In the genomic region with DNA sequence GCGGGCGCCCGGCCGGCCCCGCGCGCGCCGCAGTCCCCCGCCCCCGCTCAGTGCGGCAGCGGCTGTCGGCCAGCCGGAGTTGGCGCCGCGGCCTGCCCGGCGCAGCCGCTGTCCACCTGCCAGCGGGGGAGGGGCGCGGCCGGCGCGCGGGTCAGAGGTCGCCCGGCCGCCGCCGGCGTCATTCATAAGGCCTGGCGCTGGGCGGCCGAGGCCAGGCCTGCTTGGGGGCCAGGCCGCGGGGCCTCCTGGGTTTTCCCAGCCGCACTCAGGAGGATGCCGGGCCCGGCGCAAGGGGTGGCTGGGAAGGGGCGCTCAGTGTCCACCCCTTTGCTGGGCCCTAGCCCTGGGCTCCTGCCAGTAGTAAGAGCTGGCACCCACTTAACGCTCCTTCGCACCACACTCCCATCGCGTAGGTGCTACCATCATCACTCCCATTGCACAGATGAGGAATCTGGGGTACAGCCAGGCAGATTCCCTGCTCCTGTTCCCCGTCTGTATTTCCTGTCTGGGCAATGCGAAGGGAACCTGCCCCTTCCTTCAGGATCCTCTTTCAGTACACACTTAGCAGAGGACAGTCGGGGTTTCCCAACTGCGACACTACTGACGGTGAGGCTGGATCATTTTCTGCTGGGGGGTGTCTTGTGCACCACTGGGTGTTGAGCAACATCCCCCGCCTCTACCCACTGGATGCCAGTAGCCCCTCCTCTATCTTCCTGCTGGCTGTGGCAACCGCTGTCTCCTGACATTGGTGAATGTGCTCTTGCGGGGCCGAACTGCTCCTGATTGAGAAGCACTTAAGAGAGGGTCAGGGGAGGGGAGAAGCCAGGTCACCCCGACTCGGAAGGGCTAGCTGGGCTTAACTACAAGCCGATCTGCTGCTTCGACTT, we compare ENCODE assay signal across 8 cellular contexts.
DNase-seq lines count a peak whose midpoint lies in the region; ATAC-seq lines count a peak whose summit lies in the region.

No MANE protein-coding gene starts in this region.

- DNase-seq in NCI-H1417 (lab: John Stamatoyannopoulos, UW) (peak in 2 of 3 experiments; percentile 85 to 88), NCI-H1417 treated with DMSO at 0.1 percent for 48 hours (lab: John Stamatoyannopoulos, UW) (no peak), OCI-M2 (lab: John Stamatoyannopoulos, UW; ENCODE audit: unreplicated experiment) (peak; percentile 33), globus pallidus (ENCODE audit: low spot score) (peak; percentile 83), NCI-H2081 treated with DMSO at 0.1 percent for 48 hours (lab: John Stamatoyannopoulos, UW) (no peak)
- DNase-seq in activated naive CD4-positive, alpha-beta T cell treated with anti-CD3 and anti-CD28 coated beads, Interleukin-2, amount 50 U/mL, for 16 hours: peak; percentile 42

- no peaks in the 10 kb centered on the region for H3K9me3 ChIP-seq in neuron (ENCODE audit: low read length)

- peak; percentile 14 for ATAC-seq in HG03060 (IDR thresholded peaks at IDR 0.05; ENCODE audit: low read depth, unreplicated experiment)

- H2AFZ ChIP-seq in neuron (ENCODE audit: low read depth, low read length): no peak overlapping the region

- H3K36me3 ChIP-seq in neuron (ENCODE audit: insufficient read depth, low read length): peaks cover 8% of the 10 kb centered on the region

- H3K4me3 ChIP-seq in neuron (ENCODE audit: low read length): peak overlapping the region; percentile 49

- no peaks in the 10 kb centered on the region for H3K27me3 ChIP-seq in neuron (ENCODE audit: insufficient read depth, low read length)

- H3K4me1 ChIP-seq in neuron (ENCODE audit: insufficient read depth, low read length): peaks cover 30% of the 10 kb centered on the region

Comparison
In these comparisons a context has a peak if more than half of its experiments do, and no peak if none do; other contexts are left out.
1. DNase-seq: peak in NCI-H1417 (2 of 3), OCI-M2 (single experiment), activated naive CD4-positive, alpha-beta T cell treated with anti-CD3 and anti-CD28 coated beads, Interleukin-2, amount 50 U/mL, for 16 hours (single experiment) and globus pallidus (single experiment); none in NCI-H1417 treated with DMSO at 0.1 percent for 48 hours (single experiment) and NCI-H2081 treated with DMSO at 0.1 percent for 48 hours (single experiment).